10 cellular contexts compared by ENCODE assay signal in genomic region chr7:144247676-144248330, GRCh38. TPM values are rescaled to one million over a fixed set of nuclear protein-coding genes. Genes with fewer than 3 reads are reported as not detected.
"Had no signal": no experiment of that assay in that cellular context is flagged by ENCODE, and none has a peak within 500 bp of the region (broad histone marks: within the 10 kb centered on the region; RNA-seq: fewer than 3 reads in every experiment).

No MANE protein-coding gene starts in this region.

RNA-seq across cellular contexts. Expression of gene OR2A42, which starts 8.4 kb away (rescaled TPM):
- total RNA-seq: colonic mucosa, dermis blood vessel endothelial cell, dermis microvascular lymphatic vessel endothelial cell, endodermal cell, endothelial cell of umbilical vein, epithelial cell of proximal tubule, esophagus mucosa, glomerular endothelial cell, heart left ventricle had no signal
- polyA plus RNA-seq: endothelial cell of umbilical vein, heart left ventricle had no signal

RNA-seq across cellular contexts. Expression of gene OR2A7, which starts 16.8 kb away (rescaled TPM):
- total RNA-seq: dermis blood vessel endothelial cell, dermis microvascular lymphatic vessel endothelial cell, endothelial cell of umbilical vein, frontal cortex had no signal

RNA-seq across cellular contexts. Expression of gene CTAGE8, which starts 21.3 kb away (rescaled TPM):
- total RNA-seq: dermis blood vessel endothelial cell, glomerular endothelial cell had no signal

RNA-seq across cellular contexts. Expression of gene ARHGEF35, which starts 52.2 kb away (rescaled TPM):
- total RNA-seq: glomerular endothelial cell had no signal
- polyA plus RNA-seq: endothelial cell of umbilical vein had no signal
